14 cellular contexts compared by ENCODE assay signal in genomic region chr5:14901462-14902051, GRCh38. TPM values are rescaled to one million over a fixed set of nuclear protein-coding genes. Genes with fewer than 3 reads are reported as not detected.
DNase-seq lines count a peak whose midpoint lies in the region; ATAC-seq and TF ChIP-seq lines count a peak whose summit lies in the region.
"Had no signal": no experiment of that assay in that cellular context is flagged by ENCODE, and none has a peak within 500 bp of the region (broad histone marks: within the 10 kb centered on the region; RNA-seq: fewer than 3 reads in every experiment).

No MANE protein-coding gene starts in this region.

- no peak overlapping the region; the same call in 1 of the 2 replicates for H3K27ac Mint-ChIP-seq in WTC11
- H3K27ac Mint-ChIP-seq: activated naive CD8-positive, alpha-beta T cell treated with anti-CD3 and anti-CD28 coated beads, Interleukin-2, amount 10 ng/mL, durations not matched to agents 7 days and 5 days had no signal

- no peaks in the 10 kb centered on the region for H3K4me1 Mint-ChIP-seq in WTC11
- H3K4me1 Mint-ChIP-seq: activated naive CD8-positive, alpha-beta T cell treated with anti-CD3 and anti-CD28 coated beads, Interleukin-2, amount 10 ng/mL, durations not matched to agents 7 days and 5 days had no signal

- H3K4me3 Mint-ChIP-seq in WTC11 = no peak overlapping the region
- H3K4me3 Mint-ChIP-seq: activated naive CD8-positive, alpha-beta T cell treated with anti-CD3 and anti-CD28 coated beads, Interleukin-2, amount 10 ng/mL, durations not matched to agents 7 days and 5 days had no signal

- ATAC-seq in HG03280 (IDR thresholded peaks at IDR 0.05; ENCODE audit: unreplicated experiment) (no peak), WTC11 (no peak)
- ATAC-seq: HCT116 had no signal

- POLR2A ChIA-PET in WTC11 (lab: Charles Lee) = no interaction called here

- H3K36me3 ChIP-seq in muscle layer of duodenum (ENCODE audit: control insufficient read depth in 1 of 2, insufficient read depth in 2 of 2, low read length in 2 of 2) = no peaks in the 10 kb centered on the region
- H3K36me3 ChIP-seq: uterus had no signal

- H3K4me1 ChIP-seq in muscle layer of duodenum (ENCODE audit: control insufficient read depth in 1 of 2, insufficient read depth in 2 of 2, low read length in 2 of 2) = peaks cover 0 to 14% of the 10 kb centered on the region in 2 donors
- H3K4me1 ChIP-seq: uterus had no signal

- H3K27me3 Mint-ChIP-seq in WTC11 (ENCODE audit: low read depth) = no peaks in the 10 kb centered on the region

- peak overlapping the region; percentile 62 for H3K27ac ChIP-seq in muscle layer of duodenum (ENCODE audit: low read length)
- H3K27ac ChIP-seq: uterus had no signal

- TF ChIP-seq CTCF in WTC11 (IDR thresholded peaks at IDR 0.05) = no peak

- H3K27me3 ChIP-seq in muscle layer of duodenum (ENCODE audit: low read depth, low read length) = no peaks in the 10 kb centered on the region
- H3K27me3 ChIP-seq: uterus had no signal

- H3K4me3 ChIP-seq in muscle layer of duodenum (ENCODE audit: low read depth in 1 of 2, low read length in 2 of 2) = no peak overlapping the region
- H3K4me3 ChIP-seq: uterus had no signal

- no peaks in the 10 kb centered on the region for H3K9me3 Mint-ChIP-seq in WTC11
- H3K9me3 Mint-ChIP-seq: activated naive CD8-positive, alpha-beta T cell treated with anti-CD3 and anti-CD28 coated beads, Interleukin-2, amount 10 ng/mL, durations not matched to agents 7 days and 5 days had no signal

- H3K9me3 ChIP-seq in muscle layer of duodenum (ENCODE audit: control insufficient read depth in 1 of 2, low read length in 2 of 2) = no peaks in the 10 kb centered on the region
- H3K9me3 ChIP-seq: uterus had no signal

- CTCF ChIA-PET in WTC11 (lab: Charles Lee) = no interaction called here

- DNase-seq in AG08396 (ENCODE audit: low spot score) (peak; percentile 68), RPMI7951 (ENCODE audit: low read depth) (peak; percentile 52), fibroblast of peridontal ligament (ENCODE audit: extremely low read depth) (peak; percentile 35), WTC11 (ENCODE audit: low spot score) (no peak), NK-92 (lab: John Stamatoyannopoulos, UW; ENCODE audit: unreplicated experiment) (no peak)
- DNase-seq in activated CD8-positive, alpha-beta memory T cell treated with anti-CD3 and anti-CD28 coated beads for 24 hours = no peak
- DNase-seq: activated CD4-positive, alpha-beta T cell treated with anti-CD3 and anti-CD28 coated beads, Interleukin-2, amount 50 U/mL, for 4 hours; activated naive CD8-positive, alpha-beta T cell treated with anti-CD3 and anti-CD28 coated beads, Interleukin-2, amount 10 ng/mL, durations not matched to agents 7 days and 5 days; MM.1S; NCI-H524; uterus had no signal

- H3K36me3 Mint-ChIP-seq in WTC11 = no peaks in the 10 kb centered on the region
- H3K36me3 Mint-ChIP-seq: activated naive CD8-positive, alpha-beta T cell treated with anti-CD3 and anti-CD28 coated beads, Interleukin-2, amount 10 ng/mL, durations not matched to agents 7 days and 5 days had no signal

TF ChIP-seq in WTC11, 78 proteins besides CTCF, POLR2A, EP300 and RAD21 (continues in another document):
- no peak for TF ChIP-seq NFYB (CRISPR knock-in tag; conservative IDR thresholded peaks at IDR 0.05; ENCODE audit: low read depth)
- no peak for TF ChIP-seq FOXK1 (CRISPR knock-in tag; IDR thresholded peaks at IDR 0.05)
- TF ChIP-seq, protein P1, sequence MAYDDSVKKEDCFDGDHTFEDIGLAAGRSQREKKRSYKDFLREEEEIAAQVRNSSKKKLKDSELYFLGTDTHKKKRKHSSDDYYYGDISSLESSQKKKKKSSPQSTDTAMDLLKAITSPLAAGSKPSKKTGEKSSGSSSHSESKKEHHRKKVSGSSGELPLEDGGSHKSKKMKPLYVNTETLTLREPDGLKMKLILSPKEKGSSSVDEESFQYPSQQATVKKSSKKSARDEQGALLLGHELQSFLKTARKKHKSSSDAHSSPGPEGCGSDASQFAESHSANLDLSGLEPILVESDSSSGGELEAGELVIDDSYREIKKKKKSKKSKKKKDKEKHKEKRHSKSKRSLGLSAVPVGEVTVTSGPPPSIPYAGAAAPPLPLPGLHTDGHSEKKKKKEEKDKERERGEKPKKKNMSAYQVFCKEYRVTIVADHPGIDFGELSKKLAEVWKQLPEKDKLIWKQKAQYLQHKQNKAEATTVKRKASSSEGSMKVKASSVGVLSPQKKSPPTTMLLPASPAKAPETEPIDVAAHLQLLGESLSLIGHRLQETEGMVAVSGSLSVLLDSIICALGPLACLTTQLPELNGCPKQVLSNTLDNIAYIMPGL (CRISPR knock-in tag; IDR thresholded peaks at IDR 0.05) = no peak
- TF ChIP-seq ESRRA (CRISPR knock-in tag; IDR thresholded peaks at IDR 0.05; ENCODE audit: borderline replicate concordance) = no peak
- TF ChIP-seq ZNF263 (CRISPR knock-in tag; IDR thresholded peaks at IDR 0.05; ENCODE audit: low read depth) = no peak
- TF ChIP-seq AFF4 (CRISPR knock-in tag; IDR thresholded peaks at IDR 0.05; ENCODE audit: borderline replicate concordance) = no peak
- TF ChIP-seq NFATC4 (CRISPR knock-in tag; IDR thresholded peaks at IDR 0.05) = no peak
- no peak for TF ChIP-seq TCF7 (CRISPR knock-in tag; IDR thresholded peaks at IDR 0.05; ENCODE audit: low read depth)
- TF ChIP-seq, protein P2, sequence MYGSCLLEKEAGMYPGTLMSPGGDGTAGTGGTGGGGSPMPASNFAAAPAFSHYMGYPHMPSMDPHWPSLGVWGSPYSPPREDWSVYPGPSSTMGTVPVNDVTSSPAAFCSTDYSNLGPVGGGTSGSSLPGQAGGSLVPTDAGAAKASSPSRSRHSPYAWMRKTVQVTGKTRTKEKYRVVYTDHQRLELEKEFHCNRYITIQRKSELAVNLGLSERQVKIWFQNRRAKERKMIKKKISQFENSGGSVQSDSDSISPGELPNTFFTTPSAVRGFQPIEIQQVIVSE (CRISPR knock-in tag; IDR thresholded peaks at IDR 0.05; ENCODE audit: borderline replicate concordance) = no peak
- no peak for TF ChIP-seq ZBTB43 (CRISPR knock-in tag; IDR thresholded peaks at IDR 0.05)
- TF ChIP-seq, protein P3, sequence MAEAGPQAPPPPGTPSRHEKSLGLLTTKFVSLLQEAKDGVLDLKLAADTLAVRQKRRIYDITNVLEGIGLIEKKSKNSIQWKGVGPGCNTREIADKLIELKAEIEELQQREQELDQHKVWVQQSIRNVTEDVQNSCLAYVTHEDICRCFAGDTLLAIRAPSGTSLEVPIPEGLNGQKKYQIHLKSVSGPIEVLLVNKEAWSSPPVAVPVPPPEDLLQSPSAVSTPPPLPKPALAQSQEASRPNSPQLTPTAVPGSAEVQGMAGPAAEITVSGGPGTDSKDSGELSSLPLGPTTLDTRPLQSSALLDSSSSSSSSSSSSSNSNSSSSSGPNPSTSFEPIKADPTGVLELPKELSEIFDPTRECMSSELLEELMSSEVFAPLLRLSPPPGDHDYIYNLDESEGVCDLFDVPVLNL (CRISPR knock-in tag; IDR thresholded peaks at IDR 0.05; ENCODE audit: borderline replicate concordance, low read depth) = no peak
- no peak for TF ChIP-seq RORB (CRISPR knock-in tag; IDR thresholded peaks at IDR 0.05)
- TF ChIP-seq SMAD3 (CRISPR knock-in tag; IDR thresholded peaks at IDR 0.05; ENCODE audit: borderline replicate concordance) = no peak
- no peak for TF ChIP-seq E2F1 (CRISPR knock-in tag; IDR thresholded peaks at IDR 0.05)

RNA-seq across cellular contexts. Expression of gene ANKH, which starts 30.0 kb away (rescaled TPM):
- 57.0 and 70.5 TPM in 2 replicates for total RNA-seq in RPMI7951 (2014; rRNA removed; shearing (Covaris generic))
- total RNA-seq in WTC11 (2021) = 16.9 to 19.6 TPM (median 18.6 TPM) in 3 replicates

Comparison
In these comparisons a context has a peak if more than half of its experiments do, and no peak if none do; other contexts are left out.
1. DNase-seq: peak in AG08396 (single experiment), RPMI7951 (single experiment) and fibroblast of peridontal ligament (single experiment); none in WTC11 (single experiment), NK-92 (single experiment) and activated CD8-positive, alpha-beta memory T cell treated with anti-CD3 and anti-CD28 coated beads for 24 hours (single experiment).